Comparison of ENCODE assay signal across 27 cellular contexts in genomic region chr7:149566103-149566502, GRCh38.
DNase-seq lines count a peak whose midpoint lies in the region; ATAC-seq, FAIRE-seq and TF ChIP-seq lines count a peak whose summit lies in the region.
"Had no signal": no experiment of that assay in that cellular context is flagged by ENCODE, and none has a peak within 500 bp of the region (broad histone marks: within the 10 kb centered on the region; RNA-seq: fewer than 3 reads in every experiment).

No MANE protein-coding gene starts in this region.

- CTCF ChIA-PET in activated CD8-positive, alpha-beta T cell treated with anti-CD3 and anti-CD28 coated beads for 36 hours (lab: Charles Lee), result no interaction called here
- CTCF ChIA-PET in activated CD8-positive, alpha-beta T cell treated with anti-CD3 and anti-CD28 coated beads, Interleukin-2, amount 10 ng/mL, durations not matched to agents 7 days and 5 days (lab: Charles Lee), result no interaction called here

- H3K4me1 ChIP-seq in small intestine (ENCODE audit: control insufficient read depth in 2 of 2, insufficient read depth in 1 of 2, low read depth in 1 of 2, low read length in 1 of 2), result no peaks in the 10 kb centered on the region
- H3K4me1 ChIP-seq: BE2C, SJCRH30 had no signal

- no peak for TF ChIP-seq CTCF in activated CD8-positive, alpha-beta T cell treated with anti-CD3 and anti-CD28 coated beads for 36 hours (IDR thresholded peaks at IDR 0.05)
- TF ChIP-seq CTCF in CD14-positive monocyte (IDR thresholded peaks at IDR 0.05), result no peak

- peaks cover 6% of the 10 kb centered on the region in 2 donors for H3K36me3 ChIP-seq in small intestine (ENCODE audit: control insufficient read depth in 2 of 2, insufficient read depth in 2 of 2, low read length in 2 of 2)

- no peak for ATAC-seq in activated CD8-positive, alpha-beta T cell treated with anti-CD3 and anti-CD28 coated beads for 36 hours
- no peak for ATAC-seq in activated CD8-positive, alpha-beta T cell treated with anti-CD3 and anti-CD28 coated beads, Interleukin-2, amount 10 ng/mL, durations not matched to agents 7 days and 5 days
- ATAC-seq in activated naive CD8-positive, alpha-beta T cell treated with anti-CD3 and anti-CD28 coated beads, Interleukin-2, amount 50 U/mL, for 24 hours, result no peak
- ATAC-seq in effector memory CD8-positive, alpha-beta T cell (replicated peaks), result peak; percentile 33
- ATAC-seq: K562, Right ventricle myocardium inferior had no signal

- no peak overlapping the region for H3K4me3 ChIP-seq in small intestine (ENCODE audit: low read depth in 1 of 2, low read length in 2 of 2)
- H3K4me3 ChIP-seq: K562, SJCRH30 had no signal

- intact Hi-C loops in activated CD8-positive, alpha-beta T cell treated with anti-CD3 and anti-CD28 coated beads for 36 hours (cut with micrococcal nuclease), result no loop called here
- intact Hi-C loops in CD14-positive monocyte (cut with micrococcal nuclease), result no loop called here

- H3K9me3 Mint-ChIP-seq in activated CD8-positive, alpha-beta T cell treated with anti-CD3 and anti-CD28 coated beads for 36 hours, result peaks cover 23% of the 10 kb centered on the region
- H3K9me3 Mint-ChIP-seq in activated CD8-positive, alpha-beta T cell treated with anti-CD3 and anti-CD28 coated beads, Interleukin-2, amount 10 ng/mL, durations not matched to agents 7 days and 5 days (ENCODE audit: insufficient read depth), result peaks cover 19% of the 10 kb centered on the region
- H3K9me3 Mint-ChIP-seq in activated naive CD8-positive, alpha-beta T cell (ENCODE audit: low read depth), result peaks cover 16% of the 10 kb centered on the region
- peaks cover 21% of the 10 kb centered on the region for H3K9me3 Mint-ChIP-seq in activated naive CD8-positive, alpha-beta T cell treated with anti-CD3 and anti-CD28 coated beads, Interleukin-2, amount 50 U/mL, for 24 hours
- peaks cover 9 to 10% of the 10 kb centered on the region in 2 donors for H3K9me3 Mint-ChIP-seq in effector memory CD8-positive, alpha-beta T cell
- peaks cover 17 to 40% (median 24%) of the 10 kb centered on the region in 7 donors for H3K9me3 Mint-ChIP-seq in CD14-positive monocyte

- H3K27me3 ChIP-seq in small intestine (ENCODE audit: control insufficient read depth in 2 of 2, insufficient read depth in 2 of 2, low read length in 2 of 2), result no peaks in the 10 kb centered on the region
- H3K27me3 ChIP-seq: BE2C, SJCRH30 had no signal

- peak overlapping the region; percentile 43 for H3K27ac Mint-ChIP-seq in activated CD8-positive, alpha-beta T cell treated with anti-CD3 and anti-CD28 coated beads for 36 hours
- H3K27ac Mint-ChIP-seq in activated CD8-positive, alpha-beta T cell treated with anti-CD3 and anti-CD28 coated beads, Interleukin-2, amount 10 ng/mL, durations not matched to agents 7 days and 5 days, result no peak overlapping the region
- H3K27ac Mint-ChIP-seq in activated naive CD8-positive, alpha-beta T cell, result peak overlapping the region; percentile 75
- H3K27ac Mint-ChIP-seq in activated naive CD8-positive, alpha-beta T cell treated with anti-CD3 and anti-CD28 coated beads, Interleukin-2, amount 50 U/mL, for 24 hours, result no peak overlapping the region
- H3K27ac Mint-ChIP-seq in effector memory CD8-positive, alpha-beta T cell, result peak overlapping the region in 1 of 2 donors; percentile 30
- no peak overlapping the region for H3K27ac Mint-ChIP-seq in CD14-positive monocyte

- FAIRE-seq in small intestine (lab: Jason Lieb, UNC), result no peak
- FAIRE-seq: H54, HTR-8/SVneo, K562 had no signal

- POLR2A ChIA-PET in activated CD8-positive, alpha-beta T cell treated with anti-CD3 and anti-CD28 coated beads for 36 hours (lab: Charles Lee), result no interaction called here
- POLR2A ChIA-PET in activated CD8-positive, alpha-beta T cell treated with anti-CD3 and anti-CD28 coated beads, Interleukin-2, amount 10 ng/mL, durations not matched to agents 7 days and 5 days (lab: Charles Lee), result no interaction called here

- H3K27me3 Mint-ChIP-seq in activated CD8-positive, alpha-beta T cell treated with anti-CD3 and anti-CD28 coated beads for 36 hours, result no peaks in the 10 kb centered on the region
- no peaks in the 10 kb centered on the region for H3K27me3 Mint-ChIP-seq in activated CD8-positive, alpha-beta T cell treated with anti-CD3 and anti-CD28 coated beads, Interleukin-2, amount 10 ng/mL, durations not matched to agents 7 days and 5 days (ENCODE audit: low read depth)
- no peaks in the 10 kb centered on the region for H3K27me3 Mint-ChIP-seq in activated naive CD8-positive, alpha-beta T cell
- no peaks in the 10 kb centered on the region for H3K27me3 Mint-ChIP-seq in activated naive CD8-positive, alpha-beta T cell treated with anti-CD3 and anti-CD28 coated beads, Interleukin-2, amount 50 U/mL, for 24 hours
- H3K27me3 Mint-ChIP-seq in effector memory CD8-positive, alpha-beta T cell, result no peaks in the 10 kb centered on the region
- peaks cover 0 to 1% (median 0%) of the 10 kb centered on the region in 3 donors for H3K27me3 Mint-ChIP-seq in CD14-positive monocyte (ENCODE audit: low read depth in 3 of 3)

- peaks cover 59% of the 10 kb centered on the region for H3K36me3 Mint-ChIP-seq in activated CD8-positive, alpha-beta T cell treated with anti-CD3 and anti-CD28 coated beads for 36 hours (ENCODE audit: low read depth)
- peaks cover 64% of the 10 kb centered on the region for H3K36me3 Mint-ChIP-seq in activated CD8-positive, alpha-beta T cell treated with anti-CD3 and anti-CD28 coated beads, Interleukin-2, amount 10 ng/mL, durations not matched to agents 7 days and 5 days (ENCODE audit: low read depth)
- H3K36me3 Mint-ChIP-seq in activated naive CD8-positive, alpha-beta T cell, result peaks cover 45% of the 10 kb centered on the region
- peaks cover 54% of the 10 kb centered on the region for H3K36me3 Mint-ChIP-seq in activated naive CD8-positive, alpha-beta T cell treated with anti-CD3 and anti-CD28 coated beads, Interleukin-2, amount 50 U/mL, for 24 hours (ENCODE audit: low read depth)
- H3K36me3 Mint-ChIP-seq in effector memory CD8-positive, alpha-beta T cell (ENCODE audit: insufficient read depth), result peaks cover 2% of the 10 kb centered on the region
- H3K36me3 Mint-ChIP-seq in CD14-positive monocyte, result peaks cover 66 to 73% of the 10 kb centered on the region in 2 donors

- 97 to 98% (median 97%) methylated on average over 3 of the region's 3 CpGs for WGBS in small intestine, 3 donors

- H3K27ac ChIP-seq in small intestine (ENCODE audit: low read depth in 1 of 2, low read length in 1 of 2), result no peak overlapping the region
- H3K27ac ChIP-seq: SJCRH30 had no signal

- TF ChIP-seq POLR2A in erythroblast (IDR thresholded peaks at IDR 0.05; ENCODE audit: low read length), result no peak

- H3K4me3 Mint-ChIP-seq in activated CD8-positive, alpha-beta T cell treated with anti-CD3 and anti-CD28 coated beads for 36 hours, result no peak overlapping the region
- H3K4me3 Mint-ChIP-seq in activated CD8-positive, alpha-beta T cell treated with anti-CD3 and anti-CD28 coated beads, Interleukin-2, amount 10 ng/mL, durations not matched to agents 7 days and 5 days, result no peak overlapping the region
- H3K4me3 Mint-ChIP-seq in activated naive CD8-positive, alpha-beta T cell, result no peak overlapping the region
- no peak overlapping the region for H3K4me3 Mint-ChIP-seq in activated naive CD8-positive, alpha-beta T cell treated with anti-CD3 and anti-CD28 coated beads, Interleukin-2, amount 50 U/mL, for 24 hours
- no peak overlapping the region for H3K4me3 Mint-ChIP-seq in effector memory CD8-positive, alpha-beta T cell
- H3K4me3 Mint-ChIP-seq in CD14-positive monocyte, result no peak overlapping the region

- peaks cover 11% of the 10 kb centered on the region for H3K4me1 Mint-ChIP-seq in activated CD8-positive, alpha-beta T cell treated with anti-CD3 and anti-CD28 coated beads for 36 hours (ENCODE audit: low read depth)
- H3K4me1 Mint-ChIP-seq in activated CD8-positive, alpha-beta T cell treated with anti-CD3 and anti-CD28 coated beads, Interleukin-2, amount 10 ng/mL, durations not matched to agents 7 days and 5 days (ENCODE audit: low read depth), result peaks cover 9% of the 10 kb centered on the region
- peaks cover 20% of the 10 kb centered on the region for H3K4me1 Mint-ChIP-seq in activated naive CD8-positive, alpha-beta T cell (ENCODE audit: low read depth)
- no peaks in the 10 kb centered on the region for H3K4me1 Mint-ChIP-seq in activated naive CD8-positive, alpha-beta T cell treated with anti-CD3 and anti-CD28 coated beads, Interleukin-2, amount 50 U/mL, for 24 hours
- H3K4me1 Mint-ChIP-seq in effector memory CD8-positive, alpha-beta T cell (ENCODE audit: low read depth in 2 of 2), result peaks cover 11 to 47% of the 10 kb centered on the region in 2 donors
- peaks cover 3% of the 10 kb centered on the region for H3K4me1 Mint-ChIP-seq in CD14-positive monocyte

- no peak for DNase-seq in activated CD8-positive, alpha-beta T cell treated with anti-CD3 and anti-CD28 coated beads for 36 hours
- DNase-seq in activated CD8-positive, alpha-beta T cell treated with anti-CD3 and anti-CD28 coated beads, Interleukin-2, amount 10 ng/mL, durations not matched to agents 7 days and 5 days, result no peak
- DNase-seq in activated naive CD8-positive, alpha-beta T cell treated with anti-CD3 and anti-CD28 coated beads, Interleukin-2, amount 50 U/mL, for 24 hours, result no peak
- DNase-seq in effector memory CD8-positive, alpha-beta T cell, result no peak
- DNase-seq in CD14-positive monocyte (ENCODE audit: low spot score), result no peak
- no peak for DNase-seq in erythroblast (lab: John Stamatoyannopoulos, UW)
- no peak for DNase-seq in small intestine
- DNase-seq: 8988T; ACHN; BE2C; DMS153; DND-41; Kasumi-1; NCI-H1092 treated with DMSO at 0.1 percent for 48 hours; NCI-H1436; NCI-H187; NCI-H2107; NCI-H524; NCI-H774; NK-92 treated with Interleukin-12 subunit alpha and Interleukin-12 subunit beta, amount 100 ng/mL, for 24 hours; PC-3; SJCRH30 had no signal

- H3K9me3 ChIP-seq in small intestine (ENCODE audit: control insufficient read depth, low read depth), result peaks cover 1% of the 10 kb centered on the region
- H3K9me3 ChIP-seq: BE2C had no signal

Comparison
In these comparisons a context has a peak if more than half of its experiments do, and no peak if none do; other contexts are left out.
1. H3K27ac Mint-ChIP-seq: peak in activated CD8-positive, alpha-beta T cell treated with anti-CD3 and anti-CD28 coated beads for 36 hours (single experiment) and activated naive CD8-positive, alpha-beta T cell (single experiment); none in activated CD8-positive, alpha-beta T cell treated with anti-CD3 and anti-CD28 coated beads, Interleukin-2, amount 10 ng/mL, durations not matched to agents 7 days and 5 days (single experiment), activated naive CD8-positive, alpha-beta T cell treated with anti-CD3 and anti-CD28 coated beads, Interleukin-2, amount 50 U/mL, for 24 hours (single experiment) and CD14-positive monocyte (0 of 7).